8 cellular contexts compared by ENCODE assay signal in genomic region chr2:203014456-203015199, GRCh38. TPM values are rescaled to one million over a fixed set of nuclear protein-coding genes. Genes with fewer than 3 reads are reported as not detected.
A peak's percentile ranks its signal among the peaks of the same experiment; 100 is the strongest.
DNase-seq lines count a peak whose midpoint lies in the region; ATAC-seq, FAIRE-seq and TF ChIP-seq lines count a peak whose summit lies in the region.

Gene NBEAL1, plus strand, starts transcription at chr2:203014875. Its CDS starts 1,510 bp downstream, at chr2:203016385.

- H3K27ac ChIP-seq in WERI-Rb-1, result peak within 1 kb of the TSS; percentile 62
- H3K27ac ChIP-seq in small intestine (ENCODE audit: low read depth in 1 of 2, low read length in 1 of 2), result peak within 1 kb of the TSS; percentile 88 to 99

- peak; percentile 97 for DNase-seq in ACHN
- peak; percentile 100 for DNase-seq in NCI-H2227 (lab: John Stamatoyannopoulos, UW; ENCODE audit: unreplicated experiment)
- peak; percentile 96 for DNase-seq in WERI-Rb-1
- peak; percentile 99 to 100 for DNase-seq in cardiac fibroblast (ENCODE audit: low read depth in 2 of 2)
- peak; percentile 97 for DNase-seq in iPS-NIHi11 (ENCODE audit: low spot score)
- DNase-seq in small intestine, result peak; percentile 98

- H3K27me3 ChIP-seq in WERI-Rb-1 (ENCODE audit: insufficient read depth, low read depth, severe bottlenecking) (no peaks in the 10 kb centered on the region), small intestine (ENCODE audit: control insufficient read depth in 2 of 2, insufficient read depth in 2 of 2, low read length in 2 of 2) (no peaks in the 10 kb centered on the region)

- no peaks in the 10 kb centered on the region for H3K9me3 ChIP-seq in WERI-Rb-1 (ENCODE audit: severe bottlenecking)
- no peaks in the 10 kb centered on the region for H3K9me3 ChIP-seq in small intestine (ENCODE audit: control insufficient read depth, low read depth)

- no peaks in the 10 kb centered on the region for H3K36me3 ChIP-seq in WERI-Rb-1
- H3K36me3 ChIP-seq in small intestine (ENCODE audit: control insufficient read depth in 2 of 2, insufficient read depth in 2 of 2, low read length in 2 of 2), result no peaks in the 10 kb centered on the region

- no peaks in the 10 kb centered on the region for H3K4me1 ChIP-seq in small intestine (ENCODE audit: control insufficient read depth in 2 of 2, insufficient read depth in 1 of 2, low read depth in 1 of 2, low read length in 1 of 2)

- in situ Hi-C loops in ACHN (cut with HindIII; ENCODE audit: low pct_ligation_motif_present, low pct_unique_long_range_greater_than_20kb, low sequenced_read_pairs), result no loop called here

- TF ChIP-seq CTCF in WERI-Rb-1 (IDR thresholded peaks at IDR 0.05; ENCODE audit: low read depth, low read length) (no peak), cardiac fibroblast (IDR thresholded peaks at IDR 0.05; ENCODE audit: low read depth, low read length) (no peak)

- WGBS in small intestine, 3 donors, result 0 to 1% (median 0%) methylated on average over 53 to 59 of the region's 59 CpGs

- peak; percentile 62 for FAIRE-seq in small intestine (lab: Jason Lieb, UNC)

- ATAC-seq in GM18873 (IDR thresholded peaks at IDR 0.05; ENCODE audit: low FRiP score, unreplicated experiment) (peak; percentile 97), HG03139 (IDR thresholded peaks at IDR 0.05; ENCODE audit: unreplicated experiment) (peak; percentile 98)

- H3K4me3 ChIP-seq in WERI-Rb-1 (ENCODE audit: low read depth, low read length) (peak within 1 kb of the TSS; percentile 77), cardiac fibroblast (replicated peaks in 1 of 2; ENCODE audit: low read depth in 2 of 2, low read length in 2 of 2) (peak within 1 kb of the TSS; percentile 77 to 98), small intestine (ENCODE audit: low read depth in 1 of 2, low read length in 2 of 2) (peak within 1 kb of the TSS; percentile 80 to 83)

RNA-seq across cellular contexts. Expression of gene NBEAL1, which starts in this region (rescaled TPM):
- 10 to 100 TPM in 2 of 3 donors, 1 to 10 TPM in 1; 6.5 to 12.7 (median 11.9) TPM for polyA plus RNA-seq in small intestine

Comparison
In these comparisons a context has a peak if more than half of its experiments do, and no peak if none do; other contexts are left out.
1. Peak in every context shown above with its lines: DNase-seq, ATAC-seq, H3K4me3 ChIP-seq and H3K27ac ChIP-seq.